ENCODE assay signal across 24 cellular contexts in the genomic region with DNA sequence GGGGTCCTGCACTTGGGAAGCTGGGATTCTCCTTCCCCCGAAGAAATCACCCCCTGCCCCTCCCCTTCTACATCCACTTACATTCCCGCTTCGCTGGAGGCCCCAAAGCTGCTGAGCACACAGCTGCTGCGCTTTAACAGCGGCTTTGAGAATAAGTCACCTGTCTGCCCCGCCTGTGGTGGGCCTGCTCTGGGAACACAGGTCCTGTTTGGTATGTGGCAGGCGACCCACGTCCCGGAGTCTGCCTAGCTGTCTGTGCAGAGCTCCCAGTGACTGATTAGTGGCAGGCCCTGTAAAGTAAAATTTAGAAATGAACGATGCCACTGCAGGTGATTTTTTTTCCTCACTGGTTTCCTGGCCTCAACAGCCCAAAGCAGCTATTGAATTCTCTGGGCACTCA. TPM values are rescaled to one million over a fixed set of nuclear protein-coding genes. Genes with fewer than 3 reads are reported as not detected.
"Had no signal": no experiment of that assay in that cellular context is flagged by ENCODE, and none has a peak within 500 bp of the region (broad histone marks: within the 10 kb centered on the region; RNA-seq: fewer than 3 reads in every experiment).

No MANE protein-coding gene starts in this region.

- H3K4me1 ChIP-seq: colonic mucosa, esophagus squamous epithelium, gastrocnemius medialis, prostate gland, spleen, upper lobe of left lung had no signal

- FAIRE-seq: bronchial epithelial cell, kidney had no signal

- H3K27me3 ChIP-seq: colonic mucosa, dorsolateral prefrontal cortex, esophagus squamous epithelium, gastrocnemius medialis, ovary, spleen, upper lobe of left lung had no signal

- H3K36me3 Mint-ChIP-seq: activated CD4-positive, alpha-beta memory T cell treated with anti-CD3 and anti-CD28 coated beads for 36 hours; activated naive CD8-positive, alpha-beta T cell treated with anti-CD3 and anti-CD28 coated beads for 36 hours; naive thymus-derived CD4-positive, alpha-beta T cell had no signal

- H3K4me3 Mint-ChIP-seq: activated CD4-positive, alpha-beta memory T cell treated with anti-CD3 and anti-CD28 coated beads for 36 hours; activated naive CD8-positive, alpha-beta T cell treated with anti-CD3 and anti-CD28 coated beads for 36 hours; naive thymus-derived CD4-positive, alpha-beta T cell; T-helper 1 cell treated with Interleukin-12 subunit alpha and Interleukin-12 subunit beta and Interleukin-4 antibody, amounts not matched to agents 30 μg/mL and 1 μg/mL, for 36 hours had no signal

- H3K27me3 Mint-ChIP-seq: activated naive CD8-positive, alpha-beta T cell treated with anti-CD3 and anti-CD28 coated beads for 36 hours had no signal

- DNase-seq: activated CD4-positive, alpha-beta memory T cell treated with anti-CD3 and anti-CD28 coated beads for 36 hours; activated CD4-positive, alpha-beta T cell treated with anti-CD3 and anti-CD28 coated beads for 48 hours; activated CD4-positive, CD25-positive, alpha-beta regulatory T cell; activated naive CD4-positive, alpha-beta T cell treated with Interleukin-2 at 50 U/mL for 16 hours; activated naive CD8-positive, alpha-beta T cell treated with anti-CD3 and anti-CD28 coated beads for 36 hours; activated T-cell treated with anti-CD3 and anti-CD28 coated beads, Interleukin-2, amount 50 U/mL, for 48 hours; colonic mucosa; dorsolateral prefrontal cortex; esophagus squamous epithelium; gastrocnemius medialis; kidney; naive thymus-derived CD4-positive, alpha-beta T cell; ovary; spleen; stimulated activated CD4-positive, alpha-beta T cell treated with anti-CD3 and anti-CD28 coated beads, Interleukin-4, amount 100 ng/mL, for 1 hour; stimulated activated naive CD4-positive, alpha-beta T cell; T1000 had no signal

- H3K9me3 ChIP-seq: colonic mucosa, esophagus squamous epithelium, gastrocnemius medialis, ovary, prostate gland, spleen, thoracic aorta, upper lobe of left lung had no signal

- H3K27ac Mint-ChIP-seq: activated CD4-positive, alpha-beta memory T cell treated with anti-CD3 and anti-CD28 coated beads for 36 hours; activated naive CD8-positive, alpha-beta T cell treated with anti-CD3 and anti-CD28 coated beads for 36 hours; naive thymus-derived CD4-positive, alpha-beta T cell; T-helper 1 cell treated with Interleukin-12 subunit alpha and Interleukin-12 subunit beta and Interleukin-4 antibody, amounts not matched to agents 30 μg/mL and 1 μg/mL, for 36 hours had no signal

- ATAC-seq: gastrocnemius medialis; left lobe of liver; naive thymus-derived CD4-positive, alpha-beta T cell had no signal

- H3K27ac ChIP-seq: colonic mucosa, dorsolateral prefrontal cortex, esophagus squamous epithelium, gastrocnemius medialis, ovary, prostate gland, spleen, thoracic aorta, upper lobe of left lung had no signal

- H3K4me3 ChIP-seq: colonic mucosa, dorsolateral prefrontal cortex, esophagus squamous epithelium, gastrocnemius medialis, ovary, prostate gland, spleen, thoracic aorta, upper lobe of left lung had no signal

- H3K36me3 ChIP-seq: colonic mucosa, esophagus squamous epithelium, gastrocnemius medialis, ovary, prostate gland, spleen, thoracic aorta, upper lobe of left lung had no signal

- H3K4me1 Mint-ChIP-seq: activated naive CD8-positive, alpha-beta T cell treated with anti-CD3 and anti-CD28 coated beads for 36 hours; naive thymus-derived CD4-positive, alpha-beta T cell had no signal

- H3K9me3 Mint-ChIP-seq: activated CD4-positive, alpha-beta memory T cell treated with anti-CD3 and anti-CD28 coated beads for 36 hours; activated naive CD8-positive, alpha-beta T cell treated with anti-CD3 and anti-CD28 coated beads for 36 hours; naive thymus-derived CD4-positive, alpha-beta T cell; T-helper 1 cell treated with Interleukin-12 subunit alpha and Interleukin-12 subunit beta and Interleukin-4 antibody, amounts not matched to agents 30 μg/mL and 1 μg/mL, for 36 hours had no signal

RNA-seq across cellular contexts. Expression of a gene that starts 47.0 kb away (rescaled TPM):
- total RNA-seq: bronchial epithelial cell, lung microvascular endothelial cell had no signal
